ENCODE assay signal across 8 cellular contexts in genomic region chr13:26698392-26699196, GRCh38.
DNase-seq lines count a peak whose midpoint lies in the region; ATAC-seq and TF ChIP-seq lines count a peak whose summit lies in the region.

No MANE protein-coding gene starts in this region.

- CTCF ChIA-PET in HEK293T (lab: Yijun Ruan, JAX) = interaction anchor here (0.7 to 1.5 kb wide), 14 partner anchors 10 to 566 kb away, joined by 3 to 20 read pairs (median 4); no protein-coding TSS in a partner anchor

- ATAC-seq in GM18870 (IDR thresholded peaks at IDR 0.05; ENCODE audit: unreplicated experiment) = no peak

- peak; percentile 89 for DNase-seq in D341Med (ENCODE audit: low spot score)
- DNase-seq in HEK293T (ENCODE audit: extremely low spot score) = peak; percentile 85
- DNase-seq in NCI-H345 treated with DMSO at 0.1 percent for 48 hours (lab: John Stamatoyannopoulos, UW; ENCODE audit: unreplicated experiment) = peak; percentile 56
- DNase-seq in activated CD4-positive, CD25-positive, alpha-beta regulatory T cell treated with anti-CD3 and anti-CD28 coated beads, Interleukin-2, amount 50 U/mL, for 16 hours (ENCODE audit: low read depth, low spot score) = peak; percentile 62
- DNase-seq in cerebellar cortex (ENCODE audit: low spot score) = peak; percentile 89
- peak; percentile 74 for DNase-seq in kidney glomerular epithelial cell (lab: John Stamatoyannopoulos, UW)
- peak; percentile 83 to 84 for DNase-seq in stimulated activated CD4-positive, alpha-beta T cell treated with anti-CD3 and anti-CD28 coated beads, Interleukin-2, amount 100 ng/mL, for 24 hours

- POLR2A ChIA-PET in HEK293T (lab: Yijun Ruan, JAX) = interaction anchor here (1.0 kb wide), 1 partner anchor 514 kb away, joined by 3 read pairs; no protein-coding TSS in a partner anchor

TF ChIP-seq in HEK293T, 16 proteins besides CTCF, POLR2A, EP300 and RAD21:
- TF ChIP-seq FOXK2 (IDR thresholded peaks at IDR 0.05) = no peak
- no peak for TF ChIP-seq ZNF384 (IDR thresholded peaks at IDR 0.05)
- TF ChIP-seq FOXA1 (IDR thresholded peaks at IDR 0.05) = no peak
- no peak for TF ChIP-seq ELF4 (IDR thresholded peaks at IDR 0.05)
- no peak for TF ChIP-seq HDGF (IDR thresholded peaks at IDR 0.05; ENCODE audit: borderline replicate concordance)
- no peak for TF ChIP-seq SUZ12 (IDR thresholded peaks at IDR 0.05)
- TF ChIP-seq BHLHE40 (IDR thresholded peaks at IDR 0.05; ENCODE audit: borderline replicate concordance) = no peak
- no peak for TF ChIP-seq TARDBP (IDR thresholded peaks at IDR 0.05)
- TF ChIP-seq L3MBTL2 (conservative IDR thresholded peaks at IDR 0.05) = no peak
- TF ChIP-seq FOXM1 (IDR thresholded peaks at IDR 0.05; ENCODE audit: borderline replicate concordance) = no peak
- no peak for TF ChIP-seq PKNOX1 (IDR thresholded peaks at IDR 0.05)
- no peak for TF ChIP-seq SP1 (IDR thresholded peaks at IDR 0.05)
